ENCODE assay signal across 26 cellular contexts in genomic region chr17:325270-325976, GRCh38. TPM values are rescaled to one million over a fixed set of nuclear protein-coding genes. Genes with fewer than 3 reads are reported as not detected.
DNase-seq lines count a peak whose midpoint lies in the region; ATAC-seq, FAIRE-seq and TF ChIP-seq lines count a peak whose summit lies in the region.
"Had no signal": no experiment of that assay in that cellular context is flagged by ENCODE, and none has a peak within 500 bp of the region (broad histone marks: within the 10 kb centered on the region; RNA-seq: fewer than 3 reads in every experiment).

No MANE protein-coding gene starts in this region.

- no peaks in the 10 kb centered on the region for H3K23me2 ChIP-seq in H1 (ENCODE audit: low read depth, low read length)

- no peak overlapping the region for H2AFZ ChIP-seq in H1 (ENCODE audit: low read length)

- WGBS in H1 (ENCODE audit: extremely low coverage in 1 of 2, insufficient coverage in 1 of 2, insufficient read length in 1 of 2, insufficient replicate concordance in 2 of 2, low coverage in 1 of 2, low lambda C conversion rate in 2 of 2, missing lambda C conversion rate in 1 of 2), 2 experiments = 89% methylated on average over 12 of the region's 12 CpGs; no CpG with 5 or more reads in 1 of the 2 experiments
- 92 to 96% methylated on average over 12 of the region's 12 CpGs for WGBS in sigmoid colon, 2 donors

- no peak overlapping the region for H3K4me3 ChIP-seq in HEK293 (ENCODE audit: low read depth, low read length)
- H3K4me3 ChIP-seq in H1 (ENCODE audit: extremely low read depth in 1 of 4, insufficient read depth in 2 of 4, low read depth in 3 of 4, low read length in 4 of 4) = no peak overlapping the region
- H3K4me3 ChIP-seq in sigmoid colon = no peak overlapping the region
- H3K4me3 ChIP-seq: SJSA1 had no signal

- POLR2A ChIA-PET in HEK293 (lab: Yijun Ruan, JAX) = no interaction called here
- POLR2A ChIA-PET in H1 (lab: Charles Lee; ENCODE audit: partially characterized antibody) = no interaction called here

- no peak overlapping the region for H2BK20ac ChIP-seq in H1 (ENCODE audit: low read length)

- no peak overlapping the region for H3K14ac ChIP-seq in H1 (ENCODE audit: insufficient read length)

- no peak overlapping the region for H2BK120ac ChIP-seq in H1 (replicated peaks; ENCODE audit: low read depth, low read length)

- TF ChIP-seq POLR2A in H1 (IDR thresholded peaks at IDR 0.05; ENCODE audit: control extremely low read depth in 1 of 2, low read depth in 2 of 2, low read length in 2 of 2) (no peak), sigmoid colon (IDR thresholded peaks at IDR 0.05) (no peak)

- H4K20me1 ChIP-seq in H1 (replicated peaks in 1 of 2; ENCODE audit: control insufficient read depth in 1 of 2, insufficient read depth in 2 of 2, low read length in 2 of 2) = no peaks in the 10 kb centered on the region

- TF ChIP-seq RAD21 in H1 (IDR thresholded peaks at IDR 0.05 in 1 of 2, conservative IDR thresholded peaks at IDR 0.05 in 1 of 2; ENCODE audit: low read depth in 2 of 2, low read length in 2 of 2) = no peak

- peaks cover 16% of the 10 kb centered on the region for H3K27me3 Mint-ChIP-seq in nephron (ENCODE audit: low read depth)

- no peak overlapping the region for H4K8ac ChIP-seq in H1 (ENCODE audit: extremely low read depth, insufficient read depth, low read length)

- no peak overlapping the region for H2BK5ac ChIP-seq in H1 (ENCODE audit: low read depth, low read length)

- no peaks in the 10 kb centered on the region for H3K4me1 ChIP-seq in HEK293 (ENCODE audit: control insufficient read depth, insufficient read depth, low read length)
- H3K4me1 ChIP-seq in H1 (replicated peaks in 1 of 4; ENCODE audit: control insufficient read depth in 3 of 4, insufficient read depth in 4 of 4, low read length in 3 of 4) = peaks cover 0 to 15% (median 6%) of the 10 kb centered on the region in 4 experiments; a peak in 6 of 7 replicates
- no peaks in the 10 kb centered on the region for H3K4me1 ChIP-seq in sigmoid colon
- H3K4me1 ChIP-seq: BE2C, SJSA1 had no signal

- H3K27ac ChIP-seq in HEK293 (ENCODE audit: extremely low read depth, low read depth, low read length) = no peak overlapping the region
- no peak overlapping the region for H3K27ac ChIP-seq in H1 (ENCODE audit: low read depth, low read length)
- H3K27ac ChIP-seq in sigmoid colon = no peak overlapping the region
- H3K27ac ChIP-seq: KMS-11, SJSA1 had no signal

- no peak overlapping the region for H2BK12ac ChIP-seq in H1 (ENCODE audit: low read depth, low read length)

- H3K23ac ChIP-seq in H1 (ENCODE audit: insufficient read length) = no peak overlapping the region

- no peak overlapping the region for H3K56ac ChIP-seq in H1 (replicated peaks; ENCODE audit: insufficient read length, low read depth, low read length)

- H3K18ac ChIP-seq in H1 (ENCODE audit: extremely low read depth, low read length) = no peak overlapping the region

- FAIRE-seq in H1 (lab: Jason Lieb, UNC) = no peak
- FAIRE-seq: GM12892, GM19239 had no signal

- no peak overlapping the region for H3K9ac ChIP-seq in H1 (replicated peaks in 1 of 4; ENCODE audit: extremely low read depth in 1 of 4, low read depth in 3 of 4, low read length in 3 of 4)
- H3K9ac ChIP-seq: KMS-11 had no signal

- H3K4me1 Mint-ChIP-seq in nephron = peaks cover 52% of the 10 kb centered on the region

- intact Hi-C loops in sigmoid colon (cut with DNase I) = no loop called here

- no peaks in the 10 kb centered on the region for H3K79me1 ChIP-seq in H1 (ENCODE audit: low read depth, low read length)

- TF ChIP-seq CTCF in HEK293 (tag by site-specific recombination; IDR thresholded peaks at IDR 0.05) (no peak), H1 (IDR thresholded peaks at IDR 0.05; ENCODE audit: control extremely low read depth in 1 of 3, insufficient read depth in 1 of 3, low read depth in 1 of 3, low read length in 3 of 3) (no peak), nephron (IDR thresholded peaks at IDR 0.05; ENCODE audit: unreplicated experiment in 3 of 3) (no peak), sigmoid colon (IDR thresholded peaks at IDR 0.05) (no peak)

- no peak overlapping the region for H2BK15ac ChIP-seq in H1 (ENCODE audit: low read length)

- H3K9me3 Mint-ChIP-seq in nephron = no peaks in the 10 kb centered on the region

- H3K27me3 ChIP-seq in H1 (replicated peaks in 1 of 4; ENCODE audit: control insufficient read depth in 3 of 4, extremely low read depth in 1 of 4, insufficient read depth in 3 of 4, low read length in 3 of 4) (no peaks in the 10 kb centered on the region), sigmoid colon (no peaks in the 10 kb centered on the region)
- H3K27me3 ChIP-seq: BE2C had no signal

- no peak overlapping the region for H4K5ac ChIP-seq in H1 (ENCODE audit: insufficient read length, low read depth, low read length)

- no peak for DNase-seq in H1 (ENCODE audit: low read depth in 1 of 2, low spot score in 2 of 2)
- DNase-seq in sigmoid colon = peak; percentile 29
- no peak for DNase-seq in central memory CD4-positive, alpha-beta T cell
- DNase-seq: 8988T, ACHN, BE2C, DMS153, DND-41, IMR-90, NCI-H1048, NCI-H1417, NCI-H1694, NCI-H2029 treated with DMSO at 0.1 percent for 48 hours, NCI-H446 treated with DMSO at 0.1 percent for 48 hours, NCI-H526, Right ventricle myocardium superior, RPMI8226 had no signal

- H3K4me2 ChIP-seq in H1 (ENCODE audit: insufficient read depth in 1 of 2, low read depth in 2 of 2, low read length in 2 of 2) = no peak overlapping the region
- H3K4me2 ChIP-seq: KMS-11 had no signal

- no peak overlapping the region for H4K91ac ChIP-seq in H1 (replicated peaks; ENCODE audit: insufficient read length, low read length)

- no peaks in the 10 kb centered on the region for H3K36me3 ChIP-seq in HEK293 (ENCODE audit: control insufficient read depth in 2 of 2, insufficient read depth in 1 of 2, low read length in 2 of 2)
- H3K36me3 ChIP-seq in H1 (ENCODE audit: control insufficient read depth in 2 of 4, insufficient read depth in 4 of 4, low read length in 3 of 4) = no peaks in the 10 kb centered on the region
- H3K36me3 ChIP-seq in sigmoid colon = no peaks in the 10 kb centered on the region
- H3K36me3 ChIP-seq: BE2C, SJSA1 had no signal

- H3K36me3 Mint-ChIP-seq in nephron (ENCODE audit: low read depth) = no peaks in the 10 kb centered on the region

- CTCF ChIA-PET in HEK293 (lab: Yijun Ruan, JAX) (interaction anchor here (1.3 kb wide), 1 partner anchor 20 kb away, joined by 4 read pairs; no protein-coding TSS in a partner anchor), H1 (lab: Charles Lee; ENCODE audit: partially characterized antibody) (interaction anchor here (1.0 kb wide), 2 partner anchors 15 to 29 kb away, joined by 3 read pairs; no protein-coding TSS in a partner anchor)

- H3K79me2 ChIP-seq in H1 (ENCODE audit: control insufficient read depth in 1 of 2, insufficient read depth in 2 of 2, low read length in 2 of 2) = no peaks in the 10 kb centered on the region

- no peak overlapping the region for H3K4ac ChIP-seq in H1 (replicated peaks; ENCODE audit: insufficient read length, low read depth, low read length)

- no peak overlapping the region for H2AK5ac ChIP-seq in H1 (ENCODE audit: low read depth, low read length)

- ATAC-seq in activated CD4-positive, CD25-positive, alpha-beta regulatory T cell treated with anti-CD3 and anti-CD28 coated beads, Interleukin-2, amount 50 U/mL, for 24 hours = no peak
- no peak for ATAC-seq in HG02884 (IDR thresholded peaks at IDR 0.05; ENCODE audit: unreplicated experiment)

- H3K9me3 ChIP-seq in HEK293 (ENCODE audit: control insufficient read depth, insufficient read depth, low read depth, low read length) (no peaks in the 10 kb centered on the region), H1 (ENCODE audit: insufficient read depth in 2 of 2, low read depth in 1 of 2, low read length in 1 of 2) (no peaks in the 10 kb centered on the region), sigmoid colon (no peaks in the 10 kb centered on the region)
- H3K9me3 ChIP-seq: BE2C, SJSA1 had no signal

- H3K4me3 Mint-ChIP-seq in nephron = no peak overlapping the region
- H3K4me3 Mint-ChIP-seq: CD14-positive monocyte had no signal

- TF ChIP-seq EP300 in H1 (IDR thresholded peaks at IDR 0.05; ENCODE audit: borderline replicate concordance in 1 of 2, low read depth in 2 of 2, low read length in 2 of 2) (no peak), sigmoid colon (IDR thresholded peaks at IDR 0.05) (no peak)

- peak overlapping the region in 2 of 3 experiments; percentile 4 to 52 for H3K27ac Mint-ChIP-seq in nephron
- H3K27ac Mint-ChIP-seq: CD14-positive monocyte had no signal

TF ChIP-seq in HEK293, 187 proteins besides CTCF, POLR2A, EP300 and RAD21:
- TF ChIP-seq ZNF623 (tag by site-specific recombination; IDR thresholded peaks at IDR 0.05) = peak; percentile 98
- TF ChIP-seq ZNF701 (tag by site-specific recombination; IDR thresholded peaks at IDR 0.05) = no peak

TF ChIP-seq in H1, 55 proteins besides CTCF, POLR2A, EP300 and RAD21:
- 0 out of 2 replicates have a peak, but pooled peaks have one; percentile 10 for TF ChIP-seq KDM1A (IDR thresholded peaks at IDR 0.05; ENCODE audit: borderline replicate concordance, low read length)
- no peak for TF ChIP-seq SIRT6 (IDR thresholded peaks at IDR 0.05; ENCODE audit: low read length)

RNA-seq across cellular contexts. Expression of gene RPH3AL, which starts 27.2 kb away (rescaled TPM):
- total RNA-seq in H1 (2021; fragmentation: NEBNext Ultra II Directional; extraction: Animal tissue kit (Norgen Biotek cat#: 25700)) = 5.6 and 6.1 TPM in 2 replicates
- polyA plus RNA-seq in H1 (2011; rRNA removed) = 5.8 and 10.7 TPM in 2 replicates
- 6.1 TPM for polyA plus RNA-seq in H1 (2011; cell fraction: cytosol; rRNA removed)
- polyA plus RNA-seq in H1 (2011; cell fraction: nucleus; rRNA removed) = 8.3 TPM
- 4.1 to 6.5 TPM (median 4.9 TPM) in 4 replicates for polyA plus RNA-seq in H1 (2012, experiment 1 of 2)
- 6.6 TPM for polyA plus RNA-seq in H1 (2012, experiment 2 of 2)
- polyA plus RNA-seq in H1 (2013, experiment 1 of 2) = 3.9 TPM
- 4.0 TPM for polyA plus RNA-seq in H1 (2013, experiment 2 of 2)
- polyA minus RNA-seq in H1 (2011; rRNA and poly(A)+ RNA removed) = 2.3 and 2.7 TPM in 2 replicates
- polyA minus RNA-seq in H1 (2011; cell fraction: cytosol; rRNA and poly(A)+ RNA removed) = 4.3 TPM
- 9.9 TPM for polyA minus RNA-seq in H1 (2011; cell fraction: nucleus; rRNA and poly(A)+ RNA removed)
- total RNA-seq in sigmoid colon = 10 to 100 TPM in 1 of 4 donors, 1 to 10 TPM in 3; 1.8 to 12.7 (median 3.1) TPM
- 10 to 100 TPM; 14.2 to 23.1 (median 15.0) TPM for polyA plus RNA-seq in sigmoid colon
